25 cellular contexts compared by ENCODE assay signal in genomic region chr6:29510746-29511300, GRCh38. TPM values are rescaled to one million over a fixed set of nuclear protein-coding genes. Genes with fewer than 3 reads are reported as not detected.
"Had no signal": no experiment of that assay in that cellular context is flagged by ENCODE, and none has a peak within 500 bp of the region (broad histone marks: within the 10 kb centered on the region; RNA-seq: fewer than 3 reads in every experiment).

No MANE protein-coding gene starts in this region.

- H3K9ac ChIP-seq: parathyroid adenoma had no signal

- H3K4me2 ChIP-seq: hepatocyte had no signal

- H3K9me3 ChIP-seq: colonic mucosa, mucosa of descending colon, prostate gland, right lobe of liver, tibial artery, upper lobe of left lung had no signal

- H2AFZ ChIP-seq: hepatocyte, parathyroid adenoma had no signal

- H3K9me3 Mint-ChIP-seq: naive thymus-derived CD8-positive, alpha-beta T cell; stimulated activated naive CD8-positive, alpha-beta T cell treated with anti-CD3 and anti-CD28 coated beads, Interleukin-15, Interleukin-2, amounts not matched to agents 100 ng/mL and 50 ng/mL, for 24 hours had no signal

- H3K27me3 ChIP-seq: colonic mucosa, hepatocyte, right lobe of liver, upper lobe of left lung had no signal

- DNase-seq: colonic mucosa; dermis blood vessel endothelial cell; effector CD4-positive, alpha-beta T cell; foreskin melanocyte; kidney glomerular epithelial cell; mammary epithelial cell; mucosa of descending colon; naive thymus-derived CD8-positive, alpha-beta T cell; occipital lobe; right lobe of liver; stimulated activated CD4-positive, alpha-beta T cell treated with anti-CD3 and anti-CD28 coated beads, Interleukin-4, amount 100 ng/mL, for 1 hour; tibial artery; upper lobe of left lung had no signal

- H3K36me3 ChIP-seq: colonic mucosa, prostate gland, right lobe of liver, tibial artery, upper lobe of left lung had no signal

- H3K36me3 Mint-ChIP-seq: naive thymus-derived CD8-positive, alpha-beta T cell; stimulated activated memory B cell treated with anti-CD40 and anti-IgM and Interleukin-4, amounts not matched to agents 10 μg/mL and 1 μg/mL and 100 μg/mL, for 72 hours had no signal

- ATAC-seq: left lobe of liver; mucosa of descending colon; naive thymus-derived CD8-positive, alpha-beta T cell; right lobe of liver had no signal

- H3K27ac ChIP-seq: colonic mucosa, hepatocyte, parathyroid adenoma, prostate gland, right lobe of liver, tibial artery, upper lobe of left lung had no signal

- H3K4me1 ChIP-seq: colonic mucosa, parathyroid adenoma, prostate gland, right lobe of liver, tibial artery, upper lobe of left lung had no signal

- H3K27ac Mint-ChIP-seq: stimulated activated memory B cell treated with anti-CD40 and anti-IgM and Interleukin-4, amounts not matched to agents 10 μg/mL and 1 μg/mL and 100 μg/mL, for 72 hours; stimulated activated naive CD8-positive, alpha-beta T cell treated with anti-CD3 and anti-CD28 coated beads, Interleukin-15, Interleukin-2, amounts not matched to agents 100 ng/mL and 50 ng/mL, for 24 hours had no signal

- H3K79me2 ChIP-seq: hepatocyte, parathyroid adenoma had no signal

- H3K4me3 Mint-ChIP-seq: naive thymus-derived CD8-positive, alpha-beta T cell; stimulated activated memory B cell treated with anti-CD40 and anti-IgM and Interleukin-4, amounts not matched to agents 10 μg/mL and 1 μg/mL and 100 μg/mL, for 72 hours; stimulated activated naive CD8-positive, alpha-beta T cell treated with anti-CD3 and anti-CD28 coated beads, Interleukin-15, Interleukin-2, amounts not matched to agents 100 ng/mL and 50 ng/mL, for 24 hours had no signal

- H3K4me3 ChIP-seq: colonic mucosa, hepatocyte, mucosa of descending colon, prostate gland, right lobe of liver, tibial artery, upper lobe of left lung had no signal

RNA-seq across cellular contexts. Expression of gene MAS1L, which starts 23.1 kb away (rescaled TPM):
- total RNA-seq: cerebellum; dermis blood vessel endothelial cell; hepatocyte; left lobe of liver; lower leg skin; mammary epithelial cell; naive thymus-derived CD8-positive, alpha-beta T cell; occipital lobe; prostate gland; renal cortical epithelial cell; right lobe of liver; temporal lobe had no signal
- polyA plus RNA-seq: esophagus; hepatocyte; mammary epithelial cell; naive thymus-derived CD8-positive, alpha-beta T cell; neural cell had no signal

RNA-seq across cellular contexts. Expression of gene UBD, which starts 48.7 kb away (rescaled TPM):
- total RNA-seq: cerebellum; mammary epithelial cell; naive thymus-derived CD8-positive, alpha-beta T cell had no signal
- polyA plus RNA-seq: mammary epithelial cell; naive thymus-derived CD8-positive, alpha-beta T cell; neural cell had no signal

RNA-seq across cellular contexts. Expression of gene OR2H1, which starts 53.9 kb away (rescaled TPM):
- total RNA-seq: cerebellum; colonic mucosa; dermis blood vessel endothelial cell; hepatocyte; left lobe of liver; lower leg skin; mammary epithelial cell; mucosa of descending colon; naive thymus-derived CD8-positive, alpha-beta T cell; occipital lobe; renal cortical epithelial cell; right lobe of liver; temporal lobe; upper lobe of left lung had no signal
- polyA plus RNA-seq: esophagus; hepatocyte; mammary epithelial cell; naive thymus-derived CD8-positive, alpha-beta T cell; neural cell had no signal

RNA-seq across cellular contexts. Expression of gene OR11A1, which starts 54.0 kb away (rescaled TPM):
- total RNA-seq: cerebellum; colonic mucosa; dermis blood vessel endothelial cell; hepatocyte; left lobe of liver; lower leg skin; mammary epithelial cell; mucosa of descending colon; naive thymus-derived CD8-positive, alpha-beta T cell; occipital lobe; renal cortical epithelial cell; right lobe of liver; temporal lobe; upper lobe of left lung had no signal
- polyA plus RNA-seq: esophagus; hepatocyte; mammary epithelial cell; naive thymus-derived CD8-positive, alpha-beta T cell; neural cell had no signal
